In genomic region chr6:109820706-109821350, GRCh38 we compare ENCODE assay signal across 17 cellular contexts.
DNase-seq lines count a peak whose midpoint lies in the region; ATAC-seq and TF ChIP-seq lines count a peak whose summit lies in the region.
"Had no signal": no experiment of that assay in that cellular context is flagged by ENCODE, and none has a peak within 500 bp of the region (broad histone marks: within the 10 kb centered on the region; RNA-seq: fewer than 3 reads in every experiment).

No MANE protein-coding gene starts in this region.

- H3K27me3 ChIP-seq in trophoblast cell (ENCODE audit: insufficient read depth, low read length) (no peaks in the 10 kb centered on the region), suprapubic skin (no peaks in the 10 kb centered on the region), adrenal gland (no peaks in the 10 kb centered on the region)
- H3K27me3 ChIP-seq: body of pancreas, foreskin keratinocyte had no signal

- DNase-seq in GM10266 (ENCODE audit: extremely low spot score) (peak; percentile 22), trophoblast cell (no peak), suprapubic skin (ENCODE audit: low spot score in 2 of 2) (no peak), adrenal gland (no peak)
- no peak for DNase-seq in activated CD8-positive, alpha-beta T cell treated with anti-CD3 and anti-CD28 coated beads, Interleukin-2, amount 10 ng/mL, durations not matched to agents 7 days and 5 days
- DNase-seq: activated CD4-positive, alpha-beta T cell treated with anti-CD3 and anti-CD28 coated beads, Interleukin-2, amount 50 U/mL, for 4 hours; activated effector memory CD4-positive, alpha-beta T cell treated with Interleukin-2 at 50 U/mL for 16 hours; body of pancreas; Calu3; effector memory CD8-positive, alpha-beta T cell; foreskin keratinocyte; GOT3; stimulated activated CD4-positive, alpha-beta T cell treated with anti-CD3 and anti-CD28 coated beads, Interleukin-2, amount 100 ng/mL, for 24 hours; T-helper 2 cell had no signal

- H3K4me3 ChIP-seq in trophoblast cell (ENCODE audit: low read depth, low read length) (no peak overlapping the region), suprapubic skin (no peak overlapping the region), adrenal gland (no peak overlapping the region)
- H3K4me3 ChIP-seq: body of pancreas had no signal

- no peaks in the 10 kb centered on the region for H3K36me3 Mint-ChIP-seq in activated CD8-positive, alpha-beta T cell treated with anti-CD3 and anti-CD28 coated beads, Interleukin-2, amount 10 ng/mL, durations not matched to agents 7 days and 5 days (ENCODE audit: low read depth)

- H3K9ac ChIP-seq in trophoblast cell (ENCODE audit: low read length) = no peak overlapping the region

- no peak overlapping the region for H3K23ac ChIP-seq in trophoblast cell (ENCODE audit: low read length)

- no peak overlapping the region for H3K27ac ChIP-seq in trophoblast cell (ENCODE audit: low read depth, low read length)
- no peak overlapping the region for H3K27ac ChIP-seq in suprapubic skin
- no peak overlapping the region for H3K27ac ChIP-seq in adrenal gland
- H3K27ac ChIP-seq: body of pancreas, foreskin keratinocyte had no signal

- TF ChIP-seq POLR2A in suprapubic skin (IDR thresholded peaks at IDR 0.05) = no peak
- no peak for TF ChIP-seq POLR2A in adrenal gland (IDR thresholded peaks at IDR 0.05)

- intact Hi-C loops in adrenal gland (cut with DNase I) = no loop called here

- H2BK5ac ChIP-seq in trophoblast cell (ENCODE audit: low read depth, low read length, poor library complexity) = no peak overlapping the region

- no peak overlapping the region for H3K4me3 Mint-ChIP-seq in activated CD8-positive, alpha-beta T cell treated with anti-CD3 and anti-CD28 coated beads, Interleukin-2, amount 10 ng/mL, durations not matched to agents 7 days and 5 days
- H3K4me3 Mint-ChIP-seq: effector memory CD8-positive, alpha-beta T cell had no signal

- no peaks in the 10 kb centered on the region for H3K79me2 ChIP-seq in trophoblast cell (ENCODE audit: control insufficient read depth, insufficient read depth, low read length, poor library complexity)

- H3K9me3 ChIP-seq in trophoblast cell (ENCODE audit: insufficient read depth, low read depth, low read length) (no peaks in the 10 kb centered on the region), suprapubic skin (no peaks in the 10 kb centered on the region), adrenal gland (replicated peaks in 1 of 3) (no peaks in the 10 kb centered on the region)
- H3K9me3 ChIP-seq: body of pancreas had no signal

- no peaks in the 10 kb centered on the region for H3K79me1 ChIP-seq in trophoblast cell (ENCODE audit: low read length)

- H3K9me3 Mint-ChIP-seq in activated CD8-positive, alpha-beta T cell treated with anti-CD3 and anti-CD28 coated beads, Interleukin-2, amount 10 ng/mL, durations not matched to agents 7 days and 5 days (ENCODE audit: insufficient read depth) = no peaks in the 10 kb centered on the region
- H3K9me3 Mint-ChIP-seq: effector memory CD8-positive, alpha-beta T cell had no signal

- ATAC-seq in GM19023 (IDR thresholded peaks at IDR 0.05; ENCODE audit: unreplicated experiment) (peak; percentile 60), GM21825 (IDR thresholded peaks at IDR 0.05; ENCODE audit: unreplicated experiment) (peak; percentile 88), HG03520 (IDR thresholded peaks at IDR 0.05; ENCODE audit: unreplicated experiment) (peak; percentile 59)
- no peak for ATAC-seq in activated CD8-positive, alpha-beta T cell treated with anti-CD3 and anti-CD28 coated beads, Interleukin-2, amount 10 ng/mL, durations not matched to agents 7 days and 5 days
- ATAC-seq: body of pancreas; effector memory CD8-positive, alpha-beta T cell; foreskin keratinocyte had no signal

- no CpG with 5 or more reads among the region's 4 CpGs for WGBS in trophoblast cell (ENCODE audit: extremely low coverage, insufficient coverage, insufficient read length)
- 75% methylated on average over 4 of the region's 4 CpGs for WGBS in suprapubic skin
- 85 to 88% (median 86%) methylated on average over 4 of the region's 4 CpGs for WGBS in adrenal gland, 4 donors

- POLR2A ChIA-PET in activated CD8-positive, alpha-beta T cell treated with anti-CD3 and anti-CD28 coated beads, Interleukin-2, amount 10 ng/mL, durations not matched to agents 7 days and 5 days (lab: Charles Lee) = no interaction called here

- H3K27me3 Mint-ChIP-seq in activated CD8-positive, alpha-beta T cell treated with anti-CD3 and anti-CD28 coated beads, Interleukin-2, amount 10 ng/mL, durations not matched to agents 7 days and 5 days (ENCODE audit: low read depth) = no peaks in the 10 kb centered on the region
- H3K27me3 Mint-ChIP-seq: effector memory CD8-positive, alpha-beta T cell had no signal

- no peak for TF ChIP-seq EP300 in suprapubic skin (IDR thresholded peaks at IDR 0.05)

- H2BK12ac ChIP-seq in trophoblast cell (ENCODE audit: low read length) = no peak overlapping the region

- H2BK120ac ChIP-seq in trophoblast cell (ENCODE audit: insufficient read depth, low read length, poor library complexity) = no peak overlapping the region

- TF ChIP-seq CTCF in GM10266 (IDR thresholded peaks at IDR 0.05; ENCODE audit: control insufficient read depth, insufficient read depth, low read depth, missing control alignments) = no peak
- TF ChIP-seq CTCF in suprapubic skin (IDR thresholded peaks at IDR 0.05) = no peak
- no peak for TF ChIP-seq CTCF in adrenal gland (IDR thresholded peaks at IDR 0.05)

- no peak overlapping the region for H3K4me2 ChIP-seq in trophoblast cell (ENCODE audit: low read length)

- no peak overlapping the region for H2AK5ac ChIP-seq in trophoblast cell (ENCODE audit: low read length)

- CTCF ChIA-PET in activated CD8-positive, alpha-beta T cell treated with anti-CD3 and anti-CD28 coated beads, Interleukin-2, amount 10 ng/mL, durations not matched to agents 7 days and 5 days (lab: Charles Lee) = no interaction called here

- no peak overlapping the region for H2AFZ ChIP-seq in trophoblast cell (ENCODE audit: insufficient read depth, low read length, poor library complexity)

- H3K4me1 Mint-ChIP-seq in activated CD8-positive, alpha-beta T cell treated with anti-CD3 and anti-CD28 coated beads, Interleukin-2, amount 10 ng/mL, durations not matched to agents 7 days and 5 days (ENCODE audit: low read depth) = no peaks in the 10 kb centered on the region

- no peak overlapping the region for H3K27ac Mint-ChIP-seq in activated CD8-positive, alpha-beta T cell treated with anti-CD3 and anti-CD28 coated beads, Interleukin-2, amount 10 ng/mL, durations not matched to agents 7 days and 5 days
- H3K27ac Mint-ChIP-seq: effector memory CD8-positive, alpha-beta T cell had no signal

- no peak overlapping the region for H3K18ac ChIP-seq in trophoblast cell (ENCODE audit: low read length)

- no peak overlapping the region for H4K8ac ChIP-seq in trophoblast cell (ENCODE audit: low read depth, low read length)

- no peaks in the 10 kb centered on the region for H3K36me3 ChIP-seq in trophoblast cell (ENCODE audit: control insufficient read depth in 1 of 2, insufficient read depth in 2 of 2, low read length in 2 of 2)
- H3K36me3 ChIP-seq in suprapubic skin = peaks cover 12% of the 10 kb centered on the region
- H3K36me3 ChIP-seq in adrenal gland (replicated peaks in 1 of 2) = peaks cover 0 to 4% of the 10 kb centered on the region in 2 donors

- H3K14ac ChIP-seq in trophoblast cell (ENCODE audit: low read length) = no peak overlapping the region

- H3K4me1 ChIP-seq in trophoblast cell (ENCODE audit: control insufficient read depth in 1 of 2, insufficient read depth in 2 of 2, low read length in 2 of 2) = no peaks in the 10 kb centered on the region
- H3K4me1 ChIP-seq in suprapubic skin = no peaks in the 10 kb centered on the region
- H3K4me1 ChIP-seq in adrenal gland (replicated peaks in 1 of 2) = no peaks in the 10 kb centered on the region
- H3K4me1 ChIP-seq: body of pancreas, foreskin keratinocyte had no signal

- H4K12ac ChIP-seq in trophoblast cell (ENCODE audit: low read depth, low read length) = no peak overlapping the region

- H3K4ac ChIP-seq in trophoblast cell (ENCODE audit: low read depth, low read length) = no peak overlapping the region

- no peak overlapping the region for H4K91ac ChIP-seq in trophoblast cell (ENCODE audit: low read depth, low read length)
